Comparison of ENCODE assay signal across 32 cellular contexts in the genomic region with DNA sequence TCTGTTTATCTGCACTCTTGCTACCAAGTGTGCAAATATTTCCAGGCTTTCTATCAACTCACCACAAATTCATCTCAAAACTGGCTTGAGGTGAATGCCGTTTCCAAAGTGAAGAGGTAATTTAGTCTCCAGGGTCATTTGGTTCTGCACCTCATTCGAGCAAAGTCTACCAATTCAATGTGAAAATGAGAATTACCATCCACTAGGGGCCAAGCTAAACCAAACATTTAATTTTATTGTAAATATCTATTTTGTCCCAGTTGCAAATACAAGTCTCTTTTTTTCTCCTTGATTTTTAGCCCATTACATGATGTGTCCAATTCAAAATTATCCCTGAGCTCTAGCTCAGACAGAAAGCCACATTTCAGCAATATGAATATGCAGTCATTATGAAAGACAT.
"Had no signal": no experiment of that assay in that cellular context is flagged by ENCODE, and none has a peak within 500 bp of the region (broad histone marks: within the 10 kb centered on the region; RNA-seq: fewer than 3 reads in every experiment).

No MANE protein-coding gene starts in this region.

- ATAC-seq: activated CD4-positive, alpha-beta T cell treated with anti-CD3 and anti-CD28 coated beads for 36 hours; activated CD8-positive, alpha-beta memory T cell treated with anti-CD3 and anti-CD28 coated beads, Interleukin-2, amount 10 ng/mL, durations not matched to agents 7 days and 5 days; activated CD8-positive, alpha-beta T cell treated with anti-CD3 and anti-CD28 coated beads, Interleukin-2, amount 10 ng/mL, durations not matched to agents 7 days and 5 days; activated naive CD8-positive, alpha-beta T cell treated with anti-CD3 and anti-CD28 coated beads, Interleukin-2, amount 50 U/mL, for 24 hours; body of pancreas; effector memory CD8-positive, alpha-beta T cell; gastroesophageal sphincter had no signal

- H3K27ac Mint-ChIP-seq: activated CD4-positive, alpha-beta memory T cell treated with anti-CD3 and anti-CD28 coated beads for 36 hours; activated CD4-positive, alpha-beta T cell treated with anti-CD3 and anti-CD28 coated beads for 36 hours; activated CD4-positive, alpha-beta T cell treated with anti-CD3 and anti-CD28 coated beads, Interleukin-2, amount 10 ng/mL, durations not matched to agents 24 days and 14 days; activated CD8-positive, alpha-beta memory T cell treated with anti-CD3 and anti-CD28 coated beads, Interleukin-2, amount 10 ng/mL, durations not matched to agents 7 days and 5 days; activated CD8-positive, alpha-beta T cell treated with anti-CD3 and anti-CD28 coated beads, Interleukin-2, amount 10 ng/mL, durations not matched to agents 7 days and 5 days; activated naive CD4-positive, alpha-beta T cell treated with anti-CD3 and anti-CD28 coated beads for 36 hours; activated naive CD4-positive, alpha-beta T cell treated with anti-CD3 and anti-CD28 coated beads, Interleukin-2, amount 50 U/mL, for 24 hours; activated naive CD8-positive, alpha-beta T cell treated with anti-CD3 and anti-CD28 coated beads for 36 hours; activated naive CD8-positive, alpha-beta T cell treated with anti-CD3 and anti-CD28 coated beads, Interleukin-2, amount 50 U/mL, for 24 hours; activated T-helper 1 cell treated with anti-CD3 and anti-CD28 coated beads, Interleukin-12 subunit alpha, Interleukin-12 subunit beta, Interleukin-2, Interleukin-4 antibody, amounts not matched to agents 30 ng/mL and 10 ng/mL and 1 ng/mL, durations not matched to agents 14 hours and 24 hours and 36 hours; activated T-helper 2 cell treated with anti-CD3 and anti-CD28 coated beads, Interferon-gamma antibody, Interleukin-2, Interleukin-4, amounts not matched to agents 10 μg/mL and 5 μg/mL and 100 μg/mL, durations not matched to agents 14 hours and 24 hours and 36 hours; effector memory CD8-positive, alpha-beta T cell had no signal

- H3K9me3 ChIP-seq: adrenal gland, body of pancreas, esophagus squamous epithelium, gastroesophageal sphincter had no signal

- H3K36me3 ChIP-seq: adrenal gland, esophagus squamous epithelium, gastroesophageal sphincter had no signal

- H3K4me1 Mint-ChIP-seq: activated CD4-positive, alpha-beta T cell treated with anti-CD3 and anti-CD28 coated beads for 36 hours; activated CD4-positive, alpha-beta T cell treated with anti-CD3 and anti-CD28 coated beads, Interleukin-2, amount 10 ng/mL, durations not matched to agents 24 days and 14 days; activated CD8-positive, alpha-beta memory T cell treated with anti-CD3 and anti-CD28 coated beads, Interleukin-2, amount 10 ng/mL, durations not matched to agents 7 days and 5 days; activated naive CD4-positive, alpha-beta T cell treated with anti-CD3 and anti-CD28 coated beads, Interleukin-2, amount 50 U/mL, for 24 hours; activated naive CD8-positive, alpha-beta T cell treated with anti-CD3 and anti-CD28 coated beads for 36 hours; activated naive CD8-positive, alpha-beta T cell treated with anti-CD3 and anti-CD28 coated beads, Interleukin-2, amount 50 U/mL, for 24 hours had no signal

- DNase-seq: activated CD4-positive, alpha-beta memory T cell treated with anti-CD3 and anti-CD28 coated beads for 36 hours; activated CD4-positive, alpha-beta T cell treated with anti-CD3 and anti-CD28 coated beads for 36 hours; activated CD4-positive, alpha-beta T cell treated with anti-CD3 and anti-CD28 coated beads, Interleukin-2, amount 10 ng/mL, durations not matched to agents 24 days and 14 days; activated CD4-positive, CD25-positive, alpha-beta regulatory T cell; activated CD4-positive, CD25-positive, alpha-beta regulatory T cell treated with anti-CD3 and anti-CD28 coated beads, Interleukin-2, amount 50 U/mL, for 72 hours; activated CD8-positive, alpha-beta memory T cell treated with anti-CD3 and anti-CD28 coated beads, Interleukin-2, amount 10 ng/mL, durations not matched to agents 7 days and 5 days; activated CD8-positive, alpha-beta memory T cell treated with anti-CD3 and anti-CD28 coated beads, Interleukin-2, amount 50 U/mL, for 4 hours; activated CD8-positive, alpha-beta T cell treated with anti-CD3 and anti-CD28 coated beads, Interleukin-2, amount 10 ng/mL, durations not matched to agents 7 days and 5 days; activated effector memory CD4-positive, alpha-beta T cell treated with anti-CD3 and anti-CD28 coated beads, Interleukin-2, amount 50 U/mL, for 16 hours; activated naive CD4-positive, alpha-beta T cell treated with anti-CD3 and anti-CD28 coated beads for 36 hours; activated naive CD8-positive, alpha-beta T cell treated with anti-CD3 and anti-CD28 coated beads for 36 hours; activated naive CD8-positive, alpha-beta T cell treated with anti-CD3 and anti-CD28 coated beads, Interleukin-2, amount 50 U/mL, for 24 hours; activated T-cell treated with anti-CD3 and anti-CD28 coated beads, Interleukin-2, amount 50 U/mL, for 1 hour; activated T-cell treated with anti-CD3 and anti-CD28 coated beads, Interleukin-2, amount 50 U/mL, for 48 hours; adrenal gland; amygdala; aorta; body of pancreas; caudate nucleus; cortex of kidney; dermis blood vessel endothelial cell; effector CD4-positive, alpha-beta T cell; effector memory CD8-positive, alpha-beta T cell; esophagus squamous epithelium; foreskin melanocyte; T-helper 2 cell had no signal

- H3K27me3 Mint-ChIP-seq: activated CD4-positive, alpha-beta T cell treated with anti-CD3 and anti-CD28 coated beads for 36 hours; activated CD4-positive, alpha-beta T cell treated with anti-CD3 and anti-CD28 coated beads, Interleukin-2, amount 10 ng/mL, durations not matched to agents 24 days and 14 days; activated CD8-positive, alpha-beta memory T cell treated with anti-CD3 and anti-CD28 coated beads, Interleukin-2, amount 10 ng/mL, durations not matched to agents 7 days and 5 days; activated naive CD4-positive, alpha-beta T cell treated with anti-CD3 and anti-CD28 coated beads, Interleukin-2, amount 50 U/mL, for 24 hours had no signal

- FAIRE-seq: colon had no signal

- H3K4me3 Mint-ChIP-seq: activated CD4-positive, alpha-beta memory T cell treated with anti-CD3 and anti-CD28 coated beads for 36 hours; activated CD4-positive, alpha-beta T cell treated with anti-CD3 and anti-CD28 coated beads for 36 hours; activated CD4-positive, alpha-beta T cell treated with anti-CD3 and anti-CD28 coated beads, Interleukin-2, amount 10 ng/mL, durations not matched to agents 24 days and 14 days; activated CD8-positive, alpha-beta memory T cell treated with anti-CD3 and anti-CD28 coated beads, Interleukin-2, amount 10 ng/mL, durations not matched to agents 7 days and 5 days; activated CD8-positive, alpha-beta T cell treated with anti-CD3 and anti-CD28 coated beads, Interleukin-2, amount 10 ng/mL, durations not matched to agents 7 days and 5 days; activated naive CD4-positive, alpha-beta T cell treated with anti-CD3 and anti-CD28 coated beads for 36 hours; activated naive CD4-positive, alpha-beta T cell treated with anti-CD3 and anti-CD28 coated beads, Interleukin-2, amount 50 U/mL, for 24 hours; activated naive CD8-positive, alpha-beta T cell treated with anti-CD3 and anti-CD28 coated beads for 36 hours; activated naive CD8-positive, alpha-beta T cell treated with anti-CD3 and anti-CD28 coated beads, Interleukin-2, amount 50 U/mL, for 24 hours; activated T-helper 1 cell treated with anti-CD3 and anti-CD28 coated beads, Interleukin-12 subunit alpha, Interleukin-12 subunit beta, Interleukin-2, Interleukin-4 antibody, amounts not matched to agents 30 ng/mL and 10 ng/mL and 1 ng/mL, durations not matched to agents 14 hours and 24 hours and 36 hours; effector memory CD8-positive, alpha-beta T cell had no signal

- H3K27ac ChIP-seq: adrenal gland, body of pancreas, epithelial cell of prostate, esophagus squamous epithelium, gastroesophageal sphincter had no signal

- H3K36me3 Mint-ChIP-seq: activated CD4-positive, alpha-beta memory T cell treated with anti-CD3 and anti-CD28 coated beads for 36 hours; activated CD8-positive, alpha-beta memory T cell treated with anti-CD3 and anti-CD28 coated beads, Interleukin-2, amount 10 ng/mL, durations not matched to agents 7 days and 5 days; activated naive CD4-positive, alpha-beta T cell treated with anti-CD3 and anti-CD28 coated beads, Interleukin-2, amount 50 U/mL, for 24 hours; activated naive CD8-positive, alpha-beta T cell treated with anti-CD3 and anti-CD28 coated beads for 36 hours had no signal

- H3K9me3 Mint-ChIP-seq: activated CD4-positive, alpha-beta memory T cell treated with anti-CD3 and anti-CD28 coated beads for 36 hours; activated CD4-positive, alpha-beta T cell treated with anti-CD3 and anti-CD28 coated beads, Interleukin-2, amount 10 ng/mL, durations not matched to agents 24 days and 14 days; activated naive CD4-positive, alpha-beta T cell treated with anti-CD3 and anti-CD28 coated beads for 36 hours; activated naive CD4-positive, alpha-beta T cell treated with anti-CD3 and anti-CD28 coated beads, Interleukin-2, amount 50 U/mL, for 24 hours; activated naive CD8-positive, alpha-beta T cell treated with anti-CD3 and anti-CD28 coated beads for 36 hours; activated naive CD8-positive, alpha-beta T cell treated with anti-CD3 and anti-CD28 coated beads, Interleukin-2, amount 50 U/mL, for 24 hours; activated T-helper 1 cell treated with anti-CD3 and anti-CD28 coated beads, Interleukin-12 subunit alpha, Interleukin-12 subunit beta, Interleukin-2, Interleukin-4 antibody, amounts not matched to agents 30 ng/mL and 10 ng/mL and 1 ng/mL, durations not matched to agents 14 hours and 24 hours and 36 hours; activated T-helper 2 cell treated with anti-CD3 and anti-CD28 coated beads, Interferon-gamma antibody, Interleukin-2, Interleukin-4, amounts not matched to agents 10 μg/mL and 5 μg/mL and 100 μg/mL, durations not matched to agents 14 hours and 24 hours and 36 hours; effector memory CD8-positive, alpha-beta T cell had no signal

- H3K4me1 ChIP-seq: adrenal gland, body of pancreas, esophagus squamous epithelium, gastroesophageal sphincter had no signal

- H3K27me3 ChIP-seq: adrenal gland, body of pancreas, esophagus squamous epithelium, gastroesophageal sphincter had no signal

- H3K4me3 ChIP-seq: adrenal gland, body of pancreas, esophagus squamous epithelium, gastroesophageal sphincter had no signal
